In the genomic region with DNA sequence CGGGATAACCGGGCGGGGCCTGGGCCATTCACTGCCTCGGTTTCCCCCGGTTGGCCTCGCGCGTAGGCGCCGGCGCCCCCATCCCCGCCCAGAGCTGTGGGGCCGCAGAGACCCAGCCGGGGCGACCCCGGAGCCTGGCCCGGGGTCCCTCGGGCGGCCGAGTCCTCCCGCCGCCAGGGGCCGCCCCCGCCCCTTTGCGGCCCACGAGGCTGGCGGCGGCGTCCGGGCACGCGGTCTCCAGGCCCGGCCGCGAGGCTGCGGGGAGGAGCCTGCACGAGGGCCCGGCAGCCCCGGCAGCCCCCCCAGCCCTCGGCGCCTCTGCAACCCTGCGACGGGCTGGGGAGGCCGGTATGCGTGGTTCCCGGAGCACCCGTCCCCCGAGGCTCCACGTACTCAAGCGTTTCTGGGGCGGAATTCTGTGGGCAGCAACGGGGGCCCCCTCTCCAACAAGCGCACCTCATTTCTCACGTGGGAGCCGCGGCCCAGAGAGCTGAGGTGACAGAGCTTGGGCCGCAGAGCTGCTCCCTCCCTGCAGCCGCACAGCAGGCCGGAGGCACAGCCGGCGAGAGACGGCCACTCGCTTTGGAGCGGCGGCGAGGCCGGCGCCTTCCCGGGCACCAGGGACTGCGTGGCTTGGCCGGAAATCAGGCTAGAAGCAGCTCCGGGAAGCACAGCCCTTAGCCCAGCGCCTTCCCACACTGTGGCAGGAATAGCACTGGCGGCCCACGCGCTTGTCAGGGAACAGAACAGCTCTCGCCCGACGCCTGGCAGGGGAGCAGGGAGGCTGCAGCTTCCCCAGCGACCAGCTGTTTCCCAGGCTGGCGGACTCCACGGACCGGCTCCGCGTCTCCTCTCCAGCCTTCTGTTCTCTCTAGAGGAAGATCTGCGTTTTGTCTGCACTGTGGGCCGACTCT, we compare ENCODE assay signal across 8 cellular contexts. TPM values are rescaled to one million over a fixed set of nuclear protein-coding genes. Genes with fewer than 3 reads are reported as not detected.
A peak's percentile ranks its signal among the peaks of the same experiment; 100 is the strongest.
DNase-seq lines count a peak whose midpoint lies in the region; ATAC-seq, FAIRE-seq and TF ChIP-seq lines count a peak whose summit lies in the region.

No MANE protein-coding gene starts in this region.

- peak; percentile 24 for TF ChIP-seq CTCF in SU-DHL-6 (IDR thresholded peaks at IDR 0.05; ENCODE audit: insufficient read depth, low read length, poor library complexity, severe bottlenecking)
- TF ChIP-seq CTCF in astrocyte (IDR thresholded peaks at IDR 0.05; ENCODE audit: insufficient read depth, low read depth, low read length): no peak
- TF ChIP-seq CTCF in gastrocnemius medialis (IDR thresholded peaks at IDR 0.05 in 4 of 5, conservative IDR thresholded peaks at IDR 0.05 in 1 of 5): peak in 3 of 5 experiments; percentile 15 to 22 (median 18)

- H3K4me1 ChIP-seq in CD4-positive, CD25-positive, alpha-beta regulatory T cell (ENCODE audit: control insufficient read depth, insufficient read depth, low read length, poor library complexity, severe bottlenecking): peaks cover 81% of the 10 kb centered on the region
- H3K4me1 ChIP-seq in astrocyte (ENCODE audit: insufficient read depth, low read length) (peaks cover 11% of the 10 kb centered on the region), iPS-18a (ENCODE audit: control insufficient read depth, low read depth, low read length) (peaks cover 8% of the 10 kb centered on the region), gastrocnemius medialis (peaks cover 17 to 24% of the 10 kb centered on the region in 2 donors)

- peaks cover 0 to 6% (median 0%) of the 10 kb centered on the region in 7 donors for H3K9me3 Mint-ChIP-seq in CD4-positive, CD25-positive, alpha-beta regulatory T cell
- peaks cover 2% of the 10 kb centered on the region for H3K9me3 Mint-ChIP-seq in astrocyte (ENCODE audit: unreplicated experiment)

- peak overlapping the region; percentile 80 for H3K4me3 ChIP-seq in CD4-positive, CD25-positive, alpha-beta regulatory T cell (ENCODE audit: low read depth, low read length)
- H3K4me3 ChIP-seq in SU-DHL-6 (ENCODE audit: insufficient read depth, low read length, poor library complexity, severe bottlenecking) (peak overlapping the region; percentile 45), astrocyte (ENCODE audit: insufficient read depth, low read depth, low read length) (peak overlapping the region; percentile 33), iPS-18a (ENCODE audit: low read length) (peak overlapping the region; percentile 64), gastrocnemius medialis (peak overlapping the region; percentile 33 to 51 (median 44))

- FAIRE-seq in astrocyte (lab: Jason Lieb, UNC) (no peak), H54 (lab: Jason Lieb, UNC) (no peak)

- H3K4me1 Mint-ChIP-seq in CD4-positive, CD25-positive, alpha-beta regulatory T cell: peaks cover 17 to 68% (median 48%) of the 10 kb centered on the region in 4 donors
- peaks cover 4% of the 10 kb centered on the region for H3K4me1 Mint-ChIP-seq in astrocyte (ENCODE audit: low read depth, unreplicated experiment)

- H3K36me3 Mint-ChIP-seq in CD4-positive, CD25-positive, alpha-beta regulatory T cell: peaks cover 44% of the 10 kb centered on the region
- peaks cover 19% of the 10 kb centered on the region for H3K36me3 Mint-ChIP-seq in astrocyte (ENCODE audit: low read depth, unreplicated experiment)

- H4K20me1 ChIP-seq in SU-DHL-6 (ENCODE audit: low read depth, low read length) (no peaks in the 10 kb centered on the region), astrocyte (ENCODE audit: insufficient read depth, low read length) (peaks cover 34% of the 10 kb centered on the region)

- peaks cover 12% of the 10 kb centered on the region for H3K27me3 Mint-ChIP-seq in CD4-positive, CD25-positive, alpha-beta regulatory T cell
- H3K27me3 Mint-ChIP-seq in astrocyte (ENCODE audit: low read depth, unreplicated experiment): no peaks in the 10 kb centered on the region

- peak; percentile 5 to 12 for ATAC-seq in CD4-positive, CD25-positive, alpha-beta regulatory T cell (ENCODE audit: low read depth in 2 of 2)
- peak; percentile 21 for ATAC-seq in HG02571 (IDR thresholded peaks at IDR 0.05; ENCODE audit: unreplicated experiment)
- peak; percentile 12 to 30 for ATAC-seq in gastrocnemius medialis

- no peaks in the 10 kb centered on the region for H3K9me2 ChIP-seq in SU-DHL-6 (replicated peaks; ENCODE audit: insufficient read depth, low read length)

- H3K27ac Mint-ChIP-seq in CD4-positive, CD25-positive, alpha-beta regulatory T cell: peak overlapping the region; percentile 98 to 99 (median 98)
- peak overlapping the region; percentile 34 for H3K27ac Mint-ChIP-seq in astrocyte (ENCODE audit: unreplicated experiment)

- H3K79me2 ChIP-seq in SU-DHL-6 (ENCODE audit: insufficient read depth, low read length) (peaks cover 12% of the 10 kb centered on the region), astrocyte (ENCODE audit: insufficient read depth, low read length) (peaks cover 4% of the 10 kb centered on the region)

- H3K4me2 ChIP-seq in SU-DHL-6 (ENCODE audit: low read depth, low read length, poor library complexity, severe bottlenecking) (peak overlapping the region; percentile 93), astrocyte (ENCODE audit: low read length) (peak overlapping the region; percentile 90)

- H3F3A ChIP-seq in SU-DHL-6 (ENCODE audit: insufficient read depth): peaks cover 45% of the 10 kb centered on the region

- peak overlapping the region; percentile 95 to 100 (median 98) for H3K4me3 Mint-ChIP-seq in CD4-positive, CD25-positive, alpha-beta regulatory T cell
- H3K4me3 Mint-ChIP-seq in astrocyte (ENCODE audit: unreplicated experiment): peak overlapping the region; percentile 79

- TF ChIP-seq POLR2A in gastrocnemius medialis (IDR thresholded peaks at IDR 0.05): no peak
- no peak for TF ChIP-seq POLR2A in H54 (IDR thresholded peaks at IDR 0.05; ENCODE audit: low read depth, low read length)

- H2AFZ ChIP-seq in SU-DHL-6 (ENCODE audit: low read depth, low read length, severe bottlenecking) (no peak overlapping the region), astrocyte (ENCODE audit: low read depth, low read length) (peak overlapping the region; percentile 60)

- intact Hi-C loops in gastrocnemius medialis (cut with DNase I; ENCODE audit: low total_unique reads): no loop called here

- H3K9me3 ChIP-seq in CD4-positive, CD25-positive, alpha-beta regulatory T cell (ENCODE audit: control insufficient read depth in 2 of 2, low read length in 2 of 2): no peaks in the 10 kb centered on the region
- H3K9me3 ChIP-seq in SU-DHL-6 (ENCODE audit: insufficient read depth, low read length): no peaks in the 10 kb centered on the region
- H3K9me3 ChIP-seq in astrocyte (ENCODE audit: insufficient read depth, low read depth, low read length): no peaks in the 10 kb centered on the region
- H3K9me3 ChIP-seq in iPS-18a (ENCODE audit: control insufficient read depth, low read depth, low read length): no peaks in the 10 kb centered on the region
- H3K9me3 ChIP-seq in gastrocnemius medialis: no peaks in the 10 kb centered on the region

- no peaks in the 10 kb centered on the region for H3K27me3 ChIP-seq in CD4-positive, CD25-positive, alpha-beta regulatory T cell (ENCODE audit: control insufficient read depth, insufficient read depth, low read length)
- H3K27me3 ChIP-seq in SU-DHL-6 (ENCODE audit: low read length) (no peaks in the 10 kb centered on the region), astrocyte (ENCODE audit: insufficient read depth, low read length) (no peaks in the 10 kb centered on the region), iPS-18a (ENCODE audit: control insufficient read depth, insufficient read depth, low read length) (peaks cover 7% of the 10 kb centered on the region), gastrocnemius medialis (peaks cover 5 to 20% (median 10%) of the 10 kb centered on the region in 3 donors)

- DNase-seq in CD4-positive, CD25-positive, alpha-beta regulatory T cell: peak; percentile 42 to 81 (median 63)
- peak; percentile 50 for DNase-seq in astrocyte (ENCODE audit: low read depth)
- no peak for DNase-seq in gastrocnemius medialis
- DNase-seq in NCI-H2107 (lab: John Stamatoyannopoulos, UW): no peak
- no peak for DNase-seq in H54 (ENCODE audit: insufficient read length, low spot score)

- in situ Hi-C loops in gastrocnemius medialis (cut with MboI; ENCODE audit: low sequenced_read_pairs in 4 of 4): loop anchor here in 1 of 4 donors (25.0 kb wide), 1 partner anchor 263 kb away; the partner anchor contains the start of gene CYB561

- H3K9ac ChIP-seq in SU-DHL-6 (ENCODE audit: low read length) (peak overlapping the region; percentile 99), astrocyte (ENCODE audit: low read length) (peak overlapping the region; percentile 60), iPS-18a (ENCODE audit: low read length) (peak overlapping the region; percentile 74)

- peak overlapping the region; percentile 93 for H3K27ac ChIP-seq in CD4-positive, CD25-positive, alpha-beta regulatory T cell (ENCODE audit: insufficient read depth, low read length, poor library complexity, severe bottlenecking)
- H3K27ac ChIP-seq in SU-DHL-6 (ENCODE audit: low read depth, low read length) (peak overlapping the region; percentile 98), astrocyte (ENCODE audit: low read depth, low read length) (no peak overlapping the region), iPS-18a (ENCODE audit: low read length) (no peak overlapping the region), gastrocnemius medialis (peak overlapping the region in 2 of 4 donors; percentile 32 to 52)

- H3K36me3 ChIP-seq in CD4-positive, CD25-positive, alpha-beta regulatory T cell (ENCODE audit: control insufficient read depth, insufficient read depth, low read length): peaks cover 20% of the 10 kb centered on the region
- H3K36me3 ChIP-seq in SU-DHL-6 (ENCODE audit: low read length) (no peaks in the 10 kb centered on the region; the same call in 1 of the 2 replicates), astrocyte (ENCODE audit: insufficient read depth, low read length) (peaks cover 4% of the 10 kb centered on the region), iPS-18a (ENCODE audit: control insufficient read depth, low read depth, low read length) (peaks cover 19% of the 10 kb centered on the region), gastrocnemius medialis (peaks cover 0 to 32% of the 10 kb centered on the region in 2 donors)

RNA-seq across cellular contexts. Expression of gene LIMD2, which starts 0.9 kb away (rescaled TPM):
- 634 TPM for total RNA-seq in CD4-positive, CD25-positive, alpha-beta regulatory T cell
- 100 to 1,000 TPM; 408 to 478 (median 445) TPM for polyA plus RNA-seq in CD4-positive, CD25-positive, alpha-beta regulatory T cell
- total RNA-seq in astrocyte: 54.8 and 55.0 TPM in 2 replicates
- 1 to 10 TPM in 3 of 4 donors, under 1 TPM in 1; 0.97 to 2.8 (median 1.5) TPM for total RNA-seq in gastrocnemius medialis

RNA-seq across cellular contexts. Expression of gene STRADA, which starts 40.8 kb away (rescaled TPM):
- 47.8 TPM for total RNA-seq in CD4-positive, CD25-positive, alpha-beta regulatory T cell
- 10 to 100 TPM; 20.0 to 31.9 (median 22.2) TPM for polyA plus RNA-seq in CD4-positive, CD25-positive, alpha-beta regulatory T cell
- 28.6 and 35.7 TPM in 2 replicates for total RNA-seq in astrocyte
- total RNA-seq in gastrocnemius medialis: 10 to 100 TPM in 1 of 4 donors, 1 to 10 TPM in 3; 7.5 to 15.0 (median 8.6) TPM

Comparison
In these comparisons a context has a peak if more than half of its experiments do, and no peak if none do; other contexts are left out.
1. DNase-seq: peak in CD4-positive, CD25-positive, alpha-beta regulatory T cell (3 of 3) and astrocyte (single experiment); none in gastrocnemius medialis (0 of 2), NCI-H2107 (single experiment) and H54 (single experiment).
2. H3K27ac ChIP-seq: peak in CD4-positive, CD25-positive, alpha-beta regulatory T cell (single experiment) and SU-DHL-6 (single experiment); none in astrocyte (single experiment) and iPS-18a (single experiment).
3. RNA of gene LIMD2, which starts 0.9 kb away (total RNA-seq): 634 TPM in CD4-positive, CD25-positive, alpha-beta regulatory T cell (single experiment) and 54.8 to 55.0 TPM in astrocyte; 0.97 to 2.8 TPM in gastrocnemius medialis; every median in the first group is over 10 times any median in the second.
4. Peak in every context shown above with its lines, with median percentiles within 50 percentile points of each other: ATAC-seq, H3K4me3 ChIP-seq and H3K9ac ChIP-seq.